Comparison of ENCODE assay signal across 27 cellular contexts in the genomic region with DNA sequence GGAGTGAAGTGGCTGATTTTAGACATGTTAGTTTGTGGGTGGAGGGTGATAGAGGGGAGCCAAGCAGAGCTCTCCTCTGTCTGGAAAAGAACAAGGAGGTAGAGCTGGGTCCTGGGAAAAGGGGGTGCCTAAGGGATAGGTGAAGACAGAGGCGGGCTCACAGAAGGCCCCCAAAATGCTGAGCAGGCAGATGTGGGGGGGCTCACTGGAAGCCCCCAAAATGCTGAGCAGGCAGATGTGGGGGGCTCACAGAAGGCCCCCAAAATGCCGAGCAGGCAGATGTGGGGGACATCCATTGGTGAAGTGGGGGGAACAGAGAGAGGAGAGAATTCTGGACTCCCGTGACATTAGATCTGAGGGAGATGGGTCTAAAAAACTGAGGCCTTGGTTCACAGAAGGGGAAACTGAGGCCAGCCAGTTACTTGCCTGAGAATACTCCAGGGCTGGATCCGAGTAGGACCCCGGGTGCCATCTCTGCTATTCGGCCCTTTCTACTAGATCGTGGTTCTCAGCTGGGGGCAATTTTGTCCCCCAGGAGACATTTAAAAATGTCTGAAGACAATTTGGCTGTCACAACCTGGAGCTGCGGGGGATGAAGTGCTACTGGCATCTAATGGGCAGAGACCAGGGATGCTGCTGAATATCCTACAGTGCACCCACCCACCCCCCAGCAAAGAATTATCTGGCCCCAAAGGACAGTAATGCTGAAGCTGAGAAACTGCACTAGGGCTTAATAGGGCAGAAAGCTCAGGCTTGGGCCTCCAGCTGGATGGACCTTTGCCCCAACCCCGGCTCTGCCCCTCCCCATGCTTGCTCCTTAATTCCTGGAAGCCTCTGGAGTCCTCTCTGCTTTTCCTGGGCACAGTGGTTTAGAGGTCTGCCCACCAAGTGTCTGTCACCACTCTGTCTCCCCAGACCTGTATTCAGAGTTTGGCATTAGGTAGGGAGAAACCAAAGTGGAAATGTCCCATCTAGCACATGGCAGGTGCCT. TPM values are rescaled to one million over a fixed set of nuclear protein-coding genes. Genes with fewer than 3 reads are reported as not detected.
DNase-seq lines count a peak whose midpoint lies in the region; ATAC-seq and TF ChIP-seq lines count a peak whose summit lies in the region.
"Had no signal": no experiment of that assay in that cellular context is flagged by ENCODE, and none has a peak within 500 bp of the region (broad histone marks: within the 10 kb centered on the region; RNA-seq: fewer than 3 reads in every experiment).

No MANE protein-coding gene starts in this region.

- H3K79me1 ChIP-seq in mesendoderm (ENCODE audit: low read length) = no peaks in the 10 kb centered on the region

- no peak overlapping the region for H4K8ac ChIP-seq in mesendoderm (ENCODE audit: low read depth, low read length)

- H3K18ac ChIP-seq in mesendoderm (ENCODE audit: low read length) = no peak overlapping the region

- DNase-seq in MCF 10A (ENCODE audit: unreplicated experiment) = no peak
- no peak for DNase-seq in breast epithelium (ENCODE audit: low spot score in 2 of 2)
- no peak for DNase-seq in mesendoderm
- DNase-seq in Calu3 = no peak
- DNase-seq in NCI-H1105 treated with DMSO at 0.1 percent for 48 hours (lab: John Stamatoyannopoulos, UW) = no peak
- DNase-seq: 8988T; activated CD4-positive, alpha-beta T cell treated with anti-CD3 and anti-CD28 coated beads for 4 hours; activated CD8-positive, alpha-beta T cell treated with anti-CD3 and anti-CD28 coated beads, Interleukin-2, amount 10 ng/mL, durations not matched to agents 7 days and 5 days; Karpas-422; mesenchymal stem cell; NCI-H1436; NCI-H2081; NCI-H524 treated with DMSO at 0.1 percent for 48 hours; NK-92 treated with Interleukin-12 subunit alpha and Interleukin-12 subunit beta, amount 100 ng/mL, for 24 hours; stimulated activated naive CD4-positive, alpha-beta T cell had no signal

- TF ChIP-seq CTCF in MCF 10A (IDR thresholded peaks at IDR 0.05; ENCODE audit: unreplicated experiment) (no peak), breast epithelium (IDR thresholded peaks at IDR 0.05) (no peak), Calu3 (IDR thresholded peaks at IDR 0.05; ENCODE audit: unreplicated experiment) (no peak)

- POLR2A ChIA-PET in MCF 10A (lab: Yijun Ruan, JAX) = interaction anchor here (0.7 to 6.5 kb wide), 6 partner anchors 13 to 216 kb away, joined by 3 to 48 read pairs (median 4); no protein-coding TSS in a partner anchor

- peak overlapping the region; percentile 29 for H3K4me3 Mint-ChIP-seq in MCF 10A (ENCODE audit: unreplicated experiment)
- no peak overlapping the region for H3K4me3 Mint-ChIP-seq in activated T-helper 17 cell treated with anti-CD3 and anti-CD28 coated beads, Interleukin-2, amount 50 U/mL, for 72 hours
- no peak overlapping the region for H3K4me3 Mint-ChIP-seq in Calu3 (ENCODE audit: low read depth, unreplicated experiment)
- H3K4me3 Mint-ChIP-seq: activated CD8-positive, alpha-beta T cell treated with anti-CD3 and anti-CD28 coated beads, Interleukin-2, amount 10 ng/mL, durations not matched to agents 7 days and 5 days; CD14-positive monocyte; T-helper 2 cell treated with Interferon-gamma antibody and Interleukin-4, amounts not matched to agents 5 μg/mL and 100 μg/mL, for 36 hours had no signal

- H3K56ac ChIP-seq in mesendoderm (ENCODE audit: low read length) = no peak overlapping the region

- no peak overlapping the region for H2AK5ac ChIP-seq in mesendoderm (ENCODE audit: low read length)

- no peak overlapping the region for H3K4me2 ChIP-seq in mesendoderm (ENCODE audit: low read length)

- peaks cover 27% of the 10 kb centered on the region for H3K4me1 Mint-ChIP-seq in MCF 10A (ENCODE audit: insufficient read depth, unreplicated experiment)
- H3K4me1 Mint-ChIP-seq in activated T-helper 17 cell treated with anti-CD3 and anti-CD28 coated beads, Interleukin-2, amount 50 U/mL, for 72 hours = peaks cover 11% of the 10 kb centered on the region
- peaks cover 14% of the 10 kb centered on the region for H3K4me1 Mint-ChIP-seq in Calu3 (ENCODE audit: low read depth, unreplicated experiment)

- H3K4me3 ChIP-seq in breast epithelium (no peak overlapping the region), mesendoderm (ENCODE audit: low read length) (no peak overlapping the region), subcutaneous abdominal adipose tissue (ENCODE audit: low read depth in 1 of 5, low read length in 5 of 5) (no peak overlapping the region)
- H3K4me3 ChIP-seq: suprapubic skin had no signal

- no peak overlapping the region for H2BK120ac ChIP-seq in mesendoderm (ENCODE audit: low read depth, low read length)

- H3K9me3 Mint-ChIP-seq in MCF 10A (ENCODE audit: unreplicated experiment) (no peaks in the 10 kb centered on the region), Calu3 (ENCODE audit: low read depth, unreplicated experiment) (no peaks in the 10 kb centered on the region)
- no peaks in the 10 kb centered on the region for H3K9me3 Mint-ChIP-seq in activated T-helper 17 cell treated with anti-CD3 and anti-CD28 coated beads, Interleukin-2, amount 50 U/mL, for 72 hours
- H3K9me3 Mint-ChIP-seq: activated naive CD4-positive, alpha-beta T cell treated with anti-CD3 and anti-CD28 coated beads, Interleukin-2, amount 50 U/mL, for 72 hours; activated T-helper 2 cell treated with anti-CD3 and anti-CD28 coated beads, Interferon-gamma antibody, Interleukin-2, Interleukin-4, amounts not matched to agents 10 μg/mL and 5 μg/mL and 100 μg/mL, durations not matched to agents 14 hours and 24 hours and 36 hours; CD14-positive monocyte; T-helper 2 cell treated with Interferon-gamma antibody and Interleukin-4, amounts not matched to agents 5 μg/mL and 100 μg/mL, for 36 hours had no signal

- H4K5ac ChIP-seq in mesendoderm (ENCODE audit: low read length) = no peak overlapping the region

- no peaks in the 10 kb centered on the region for H3K27me3 Mint-ChIP-seq in MCF 10A (ENCODE audit: insufficient read depth, unreplicated experiment)
- H3K27me3 Mint-ChIP-seq in activated T-helper 17 cell treated with anti-CD3 and anti-CD28 coated beads, Interleukin-2, amount 50 U/mL, for 72 hours = peaks cover 3% of the 10 kb centered on the region
- H3K27me3 Mint-ChIP-seq in Calu3 (ENCODE audit: unreplicated experiment) = no peaks in the 10 kb centered on the region

- H3K4ac ChIP-seq in mesendoderm (ENCODE audit: low read depth, low read length) = no peak overlapping the region

- CTCF ChIA-PET in MCF 10A (lab: Yijun Ruan, JAX) = interaction anchor here (0.6 to 6.3 kb wide), 5 partner anchors 67 to 391 kb away, joined by 3 to 110 read pairs (median 4); partner anchors contain the start of gene PLCG1
- CTCF ChIA-PET in Calu3 (lab: Charles Lee) = interaction anchor here (0.6 kb wide), 1 partner anchor 324 kb away, joined by 4 read pairs; no protein-coding TSS in a partner anchor

- BruUV-seq in MCF 10A (replicated peaks; lab: Mats Ljungman, UMichigan) = no TSS peak
- no TSS peak for BruUV-seq in Calu3 (replicated peaks; lab: Mats Ljungman, UMichigan)

- H3K27ac Mint-ChIP-seq in MCF 10A (ENCODE audit: low read depth, unreplicated experiment) (peak overlapping the region; percentile 80), Calu3 (ENCODE audit: unreplicated experiment) (no peak overlapping the region)
- peak overlapping the region; percentile 61 for H3K27ac Mint-ChIP-seq in activated T-helper 17 cell treated with anti-CD3 and anti-CD28 coated beads, Interleukin-2, amount 50 U/mL, for 72 hours
- H3K27ac Mint-ChIP-seq: activated CD8-positive, alpha-beta T cell treated with anti-CD3 and anti-CD28 coated beads, Interleukin-2, amount 10 ng/mL, durations not matched to agents 7 days and 5 days; activated T-helper 2 cell treated with anti-CD3 and anti-CD28 coated beads, Interferon-gamma antibody, Interleukin-2, Interleukin-4, amounts not matched to agents 10 μg/mL and 5 μg/mL and 100 μg/mL, durations not matched to agents 14 hours and 24 hours and 36 hours; progenitor cell of endocrine pancreas; T-helper 2 cell treated with Interferon-gamma antibody and Interleukin-4, amounts not matched to agents 5 μg/mL and 100 μg/mL, for 36 hours had no signal

- H3K79me2 ChIP-seq in mesendoderm (ENCODE audit: control insufficient read depth, insufficient read depth, low read length) = no peaks in the 10 kb centered on the region

- H3K36me3 ChIP-seq in breast epithelium (no peaks in the 10 kb centered on the region), mesendoderm (ENCODE audit: control insufficient read depth, insufficient read depth, low read length) (no peaks in the 10 kb centered on the region), subcutaneous abdominal adipose tissue (ENCODE audit: control insufficient read depth in 5 of 5, insufficient read depth in 5 of 5, low read length in 5 of 5) (peaks cover 0 to 22% (median 16%) of the 10 kb centered on the region in 5 donors)
- H3K36me3 ChIP-seq: neutrophil had no signal

- no peak for ATAC-seq in activated T-helper 17 cell treated with anti-CD3 and anti-CD28 coated beads, Interleukin-2, amount 50 U/mL, for 72 hours (replicated peaks)
- no peak for ATAC-seq in GM19397 (IDR thresholded peaks at IDR 0.05; ENCODE audit: unreplicated experiment)
- ATAC-seq: activated CD8-positive, alpha-beta T cell treated with anti-CD3 and anti-CD28 coated beads, Interleukin-2, amount 10 ng/mL, durations not matched to agents 7 days and 5 days; activated naive CD4-positive, alpha-beta T cell treated with anti-CD3 and anti-CD28 coated beads, Interleukin-2, amount 50 U/mL, for 72 hours had no signal

- H2BK15ac ChIP-seq in mesendoderm (replicated peaks; ENCODE audit: low read depth) = no peak overlapping the region

- H3K9me3 ChIP-seq in breast epithelium (no peaks in the 10 kb centered on the region), subcutaneous abdominal adipose tissue (ENCODE audit: control insufficient read depth in 5 of 5, low read length in 5 of 5) (no peaks in the 10 kb centered on the region)
- H3K9me3 ChIP-seq: neutrophil, suprapubic skin had no signal

- H3K27ac ChIP-seq in breast epithelium = peak overlapping the region in 1 of 2 donors; percentile 23
- no peak overlapping the region for H3K27ac ChIP-seq in mesendoderm (ENCODE audit: low read depth, low read length)
- no peak overlapping the region for H3K27ac ChIP-seq in subcutaneous abdominal adipose tissue (ENCODE audit: low read depth, low read length)
- H3K27ac ChIP-seq: epithelial cell of prostate, HL-60, neutrophil, suprapubic skin had no signal

- H3K36me3 Mint-ChIP-seq in MCF 10A (ENCODE audit: insufficient read depth, unreplicated experiment) (peaks cover 11% of the 10 kb centered on the region), Calu3 (ENCODE audit: insufficient read depth, unreplicated experiment) (peaks cover 22% of the 10 kb centered on the region)
- H3K36me3 Mint-ChIP-seq in activated T-helper 17 cell treated with anti-CD3 and anti-CD28 coated beads, Interleukin-2, amount 50 U/mL, for 72 hours (ENCODE audit: low read depth) = no peaks in the 10 kb centered on the region
- H3K36me3 Mint-ChIP-seq: activated naive CD4-positive, alpha-beta T cell treated with anti-CD3 and anti-CD28 coated beads, Interleukin-2, amount 50 U/mL, for 72 hours had no signal

- no CpG with 5 or more reads among the region's 9 CpGs for WGBS in mesendoderm (ENCODE audit: extremely low coverage, insufficient coverage, low lambda C conversion rate)

- intact Hi-C loops in MCF 10A (cut with micrococcal nuclease) = no loop called here
- intact Hi-C loops in breast epithelium (cut with DNase I; ENCODE audit: low total_unique reads) = loop anchor here (10.0 kb wide), 1 partner anchor 72 kb away; no protein-coding TSS in a partner anchor
- intact Hi-C loops in Calu3 (cut with micrococcal nuclease; ENCODE audit: unreplicated experiment) = no loop called here

- TF ChIP-seq POLR2A in breast epithelium (IDR thresholded peaks at IDR 0.05) = no peak

- H3K27me3 ChIP-seq in breast epithelium = no peaks in the 10 kb centered on the region
- peaks cover 2% of the 10 kb centered on the region for H3K27me3 ChIP-seq in mesendoderm (ENCODE audit: insufficient read depth, low read length, poor library complexity)
- H3K27me3 ChIP-seq in subcutaneous abdominal adipose tissue (ENCODE audit: control insufficient read depth in 5 of 5, insufficient read depth in 4 of 5, low read length in 5 of 5) = peaks cover 0 to 2% (median 0%) of the 10 kb centered on the region in 5 donors
- H3K27me3 ChIP-seq: suprapubic skin had no signal

- H2BK5ac ChIP-seq in mesendoderm (ENCODE audit: low read length) = no peak overlapping the region

- H3K9ac ChIP-seq in mesendoderm (ENCODE audit: low read length) = no peak overlapping the region
- peak overlapping the region in 3 of 5 donors; percentile 10 to 39 (median 30) for H3K9ac ChIP-seq in subcutaneous abdominal adipose tissue (ENCODE audit: low read length in 5 of 5)

- H3K4me1 ChIP-seq in breast epithelium (peaks cover 0 to 12% of the 10 kb centered on the region in 2 donors), mesendoderm (ENCODE audit: control insufficient read depth, low read depth, low read length) (peaks cover 5% of the 10 kb centered on the region), subcutaneous abdominal adipose tissue (ENCODE audit: control insufficient read depth in 5 of 5, insufficient read depth in 5 of 5, low read length in 5 of 5) (peaks cover 0 to 35% (median 25%) of the 10 kb centered on the region in 5 donors)

- H3K23ac ChIP-seq in mesendoderm (ENCODE audit: low read length) = peak overlapping the region; percentile 4

RNA-seq across cellular contexts. Expression of gene LPIN3, which starts 2.1 kb away (rescaled TPM):
- 16.5 and 18.9 TPM in 2 replicates for total RNA-seq in MCF 10A (2022)
- total RNA-seq in breast epithelium = 10 to 100 TPM; 20.8 to 43.2 (median 39.0) TPM
- 1 to 10 TPM; 2.3 to 10.0 TPM for total RNA-seq in activated T-helper 17 cell treated with anti-CD3 and anti-CD28 coated beads, Interleukin-2, amount 50 U/mL, for 72 hours
- 2.9 TPM for polyA plus RNA-seq in mesendoderm (2013, experiment 1 of 2)
- 2.8 TPM for polyA plus RNA-seq in mesendoderm (2013, experiment 2 of 2)
- total RNA-seq in Calu3 (2022) = 22.6 and 23.5 TPM in 2 replicates
- polyA plus RNA-seq: CD14-positive monocyte had no signal

RNA-seq across cellular contexts. Expression of gene EMILIN3, which starts 23.8 kb away (rescaled TPM):
- total RNA-seq in MCF 10A (2022) (not detected in 2 replicates), breast epithelium (1 to 10 TPM in 2 of 3 donors, under 1 TPM in 1; 0.32 to 7.5 (median 1.3) TPM), Calu3 (2022) (not detected in 2 replicates)
- total RNA-seq in activated T-helper 17 cell treated with anti-CD3 and anti-CD28 coated beads, Interleukin-2, amount 50 U/mL, for 72 hours = not detected
- 0.62 TPM for polyA plus RNA-seq in mesendoderm (2013, experiment 1 of 2)
- polyA plus RNA-seq in mesendoderm (2013, experiment 2 of 2) = 0.64 TPM
- total RNA-seq: activated CD8-positive, alpha-beta T cell treated with anti-CD3 and anti-CD28 coated beads, Interleukin-2, amount 10 ng/mL, durations not matched to agents 7 days and 5 days; activated T-helper 2 cell treated with anti-CD3 and anti-CD28 coated beads, Interferon-gamma antibody, Interleukin-2, Interleukin-4, amounts not matched to agents 10 μg/mL and 5 μg/mL and 100 μg/mL, durations not matched to agents 14 hours and 24 hours and 36 hours had no signal
- polyA plus RNA-seq: CD14-positive monocyte had no signal

RNA-seq across cellular contexts. Expression of gene ZHX3, which starts 25.2 kb away (rescaled TPM):
- 23.8 and 34.1 TPM in 2 replicates for total RNA-seq in MCF 10A (2022)
- 10 to 100 TPM; 34.4 to 35.7 (median 34.6) TPM for total RNA-seq in breast epithelium
- total RNA-seq in activated T-helper 17 cell treated with anti-CD3 and anti-CD28 coated beads, Interleukin-2, amount 50 U/mL, for 72 hours = 1 to 10 TPM; 6.9 to 9.6 TPM
- polyA plus RNA-seq in mesendoderm (2013, experiment 1 of 2) = 2.5 TPM
- polyA plus RNA-seq in mesendoderm (2013, experiment 2 of 2) = 3.9 TPM
- 22.7 and 24.1 TPM in 2 replicates for total RNA-seq in Calu3 (2022)
